ENCODE assay signal across 8 cellular contexts in genomic region chr13:110319774-110320509, GRCh38. TPM values are rescaled to one million over a fixed set of nuclear protein-coding genes. Genes with fewer than 3 reads are reported as not detected.
A peak's percentile ranks its signal among the peaks of the same experiment; 100 is the strongest.
DNase-seq lines count a peak whose midpoint lies in the region; ATAC-seq and TF ChIP-seq lines count a peak whose summit lies in the region.

No MANE protein-coding gene starts in this region.

- CTCF ChIA-PET in CD4-positive, alpha-beta T cell (lab: Charles Lee) = no interaction called here

- POLR2A ChIA-PET in CD4-positive, alpha-beta T cell (lab: Charles Lee) = no interaction called here

- peaks cover 59% of the 10 kb centered on the region for H3K4me1 ChIP-seq in osteoblast (ENCODE audit: insufficient read depth, low read length)

- H3K36me3 ChIP-seq in osteoblast (ENCODE audit: insufficient read depth, low read length) = peaks cover 35% of the 10 kb centered on the region
- peaks cover 9% of the 10 kb centered on the region for H3K36me3 ChIP-seq in WERI-Rb-1

- peak; percentile 78 for DNase-seq in AG08396 (ENCODE audit: low spot score)
- DNase-seq in LHCN-M2 (ENCODE audit: low read depth) = peak; percentile 60
- DNase-seq in dermis blood vessel endothelial cell = peak; percentile 88
- peak; percentile 87 for DNase-seq in osteoblast (ENCODE audit: insufficient read length, low spot score, missing footprints)
- DNase-seq in CD4-positive, alpha-beta T cell = no peak
- DNase-seq in WERI-Rb-1 = no peak
- no peak for DNase-seq in NCI-H1417 treated with DMSO at 0.1 percent for 48 hours (lab: John Stamatoyannopoulos, UW)
- DNase-seq in HuH-7 (ENCODE audit: low spot score) = no peak

- no peak overlapping the region for H3K27ac Mint-ChIP-seq in CD4-positive, alpha-beta T cell

- no peak overlapping the region for H3K4me3 Mint-ChIP-seq in CD4-positive, alpha-beta T cell

- H4K20me1 ChIP-seq in osteoblast (ENCODE audit: insufficient read depth, low read length) = peaks cover 50% of the 10 kb centered on the region

- peak overlapping the region; percentile 63 for H3K4me2 ChIP-seq in osteoblast (ENCODE audit: insufficient read depth, low read length)

- peak overlapping the region; percentile 72 for H3K27ac ChIP-seq in osteoblast (ENCODE audit: low read depth, low read length)
- no peak overlapping the region for H3K27ac ChIP-seq in CD4-positive, alpha-beta T cell (ENCODE audit: low read depth, low read length)
- H3K27ac ChIP-seq in WERI-Rb-1 = no peak overlapping the region

- no peaks in the 10 kb centered on the region for H3K9me3 Mint-ChIP-seq in CD4-positive, alpha-beta T cell

- H2AFZ ChIP-seq in osteoblast (ENCODE audit: low read length) = no peak overlapping the region

- peaks cover 85% of the 10 kb centered on the region for H3K79me2 ChIP-seq in osteoblast (ENCODE audit: insufficient read depth, low read length)

- H3K4me3 ChIP-seq in osteoblast (ENCODE audit: insufficient read depth, low read length) (peak overlapping the region; percentile 25), WERI-Rb-1 (ENCODE audit: low read depth, low read length) (no peak overlapping the region)

- intact Hi-C loops in CD4-positive, alpha-beta T cell (cut with DNase I, micrococcal nuclease) = no loop called here

- TF ChIP-seq CTCF in osteoblast (IDR thresholded peaks at IDR 0.05; ENCODE audit: extremely low read depth, low read depth, low read length) (no peak), WERI-Rb-1 (IDR thresholded peaks at IDR 0.05; ENCODE audit: low read depth, low read length) (no peak)
- TF ChIP-seq CTCF in CD4-positive, alpha-beta T cell (IDR thresholded peaks at IDR 0.05) = no peak

- no peaks in the 10 kb centered on the region for H3K27me3 ChIP-seq in osteoblast (ENCODE audit: insufficient read depth, low read length)
- peaks cover 21% of the 10 kb centered on the region for H3K27me3 ChIP-seq in CD4-positive, alpha-beta T cell (ENCODE audit: control insufficient read depth, insufficient read depth, low read length)
- no peaks in the 10 kb centered on the region for H3K27me3 ChIP-seq in WERI-Rb-1 (ENCODE audit: insufficient read depth, low read depth, severe bottlenecking)

- H3K4me1 Mint-ChIP-seq in CD4-positive, alpha-beta T cell (ENCODE audit: low read depth) = peaks cover 17% of the 10 kb centered on the region

- no peaks in the 10 kb centered on the region for H3K9me3 ChIP-seq in osteoblast (ENCODE audit: low read depth, low read length)
- no peaks in the 10 kb centered on the region for H3K9me3 ChIP-seq in CD4-positive, alpha-beta T cell (ENCODE audit: control insufficient read depth, low read length)
- no peaks in the 10 kb centered on the region for H3K9me3 ChIP-seq in WERI-Rb-1 (ENCODE audit: severe bottlenecking)

- no peak for ATAC-seq in CD4-positive, alpha-beta T cell (ENCODE audit: poor library complexity)

- H3K27me3 Mint-ChIP-seq in CD4-positive, alpha-beta T cell = peaks cover 57% of the 10 kb centered on the region

- H3K36me3 Mint-ChIP-seq in CD4-positive, alpha-beta T cell (ENCODE audit: low read depth) = no peaks in the 10 kb centered on the region

RNA-seq across cellular contexts. Expression of gene COL4A2, which starts 12.9 kb away (rescaled TPM):
- total RNA-seq in LHCN-M2 (2014; rRNA removed) (67.4 and 77.5 TPM in 2 replicates), dermis blood vessel endothelial cell (1,112 and 1,320 TPM in 2 replicates), osteoblast (267 and 291 TPM in 2 replicates)
- polyA plus RNA-seq in LHCN-M2 (2012) = 63.5 TPM
- total RNA-seq in CD4-positive, alpha-beta T cell = not detected

RNA-seq across cellular contexts. Expression of gene COL4A1, which starts 13.0 kb away (rescaled TPM):
- total RNA-seq in LHCN-M2 (2014; rRNA removed) (63.0 and 68.5 TPM in 2 replicates), dermis blood vessel endothelial cell (1,485 and 1,882 TPM in 2 replicates), osteoblast (412 and 433 TPM in 2 replicates)
- polyA plus RNA-seq in LHCN-M2 (2012) = 39.7 TPM
- total RNA-seq in CD4-positive, alpha-beta T cell = under 1 TPM; 0.08 to 0.16 TPM

Comparison
In these comparisons a context has a peak if more than half of its experiments do, and no peak if none do; other contexts are left out.
1. DNase-seq: peak in AG08396 (single experiment), LHCN-M2 (single experiment), dermis blood vessel endothelial cell (single experiment) and osteoblast (single experiment); none in CD4-positive, alpha-beta T cell (0 of 10), WERI-Rb-1 (single experiment), NCI-H1417 treated with DMSO at 0.1 percent for 48 hours (single experiment) and HuH-7 (single experiment).
2. RNA of gene COL4A2, which starts 12.9 kb away (total RNA-seq): 1,112 to 1,320 TPM in dermis blood vessel endothelial cell, 267 to 291 TPM in osteoblast and 67.4 to 77.5 TPM in LHCN-M2; not detected in CD4-positive, alpha-beta T cell; every median in the first group is over 10 times any median in the second.
3. RNA of gene COL4A1, which starts 13.0 kb away (total RNA-seq): 1,485 to 1,882 TPM in dermis blood vessel endothelial cell, 412 to 433 TPM in osteoblast and 63.0 to 68.5 TPM in LHCN-M2; 0.08 to 0.16 TPM in CD4-positive, alpha-beta T cell; every median in the first group is over 10 times any median in the second.